In genomic region chr7:138008588-138009349, GRCh38 we compare ENCODE assay signal across 1 cellular context.
TF ChIP-seq lines count a peak whose summit lies in the region.

No MANE protein-coding gene starts in this region.

TF ChIP-seq in HepG2, 621 proteins besides CTCF, POLR2A, EP300 and RAD21 (continued from another document and continues in another):
- TF ChIP-seq PRDM15 (CRISPR knock-in tag; IDR thresholded peaks at IDR 0.05) = no peak
- no peak for TF ChIP-seq ZFP1 (CRISPR knock-in tag; IDR thresholded peaks at IDR 0.05)
- no peak for TF ChIP-seq E2F2 (CRISPR knock-in tag; IDR thresholded peaks at IDR 0.05; ENCODE audit: borderline replicate concordance)
- TF ChIP-seq RFXAP (CRISPR knock-in tag; IDR thresholded peaks at IDR 0.05; ENCODE audit: borderline replicate concordance) = no peak
- 0 out of 2 replicates have a peak, but pooled peaks have one; percentile 37 for TF ChIP-seq YEATS2 (CRISPR knock-in tag; IDR thresholded peaks at IDR 0.05; ENCODE audit: borderline replicate concordance)
- TF ChIP-seq GRHL1 (CRISPR knock-in tag; conservative IDR thresholded peaks at IDR 0.05) = no peak
- TF ChIP-seq KDM4B (CRISPR knock-in tag; IDR thresholded peaks at IDR 0.05) = no peak
- TF ChIP-seq ETV5 (CRISPR knock-in tag; IDR thresholded peaks at IDR 0.05; ENCODE audit: borderline replicate concordance) = peak; percentile 39; the same call in 1 of the 2 replicates
- TF ChIP-seq ZNF441 (CRISPR knock-in tag; IDR thresholded peaks at IDR 0.05; ENCODE audit: borderline replicate concordance) = no peak
- no peak for TF ChIP-seq ZNF235 (CRISPR knock-in tag; IDR thresholded peaks at IDR 0.05; ENCODE audit: borderline replicate concordance)
- TF ChIP-seq DMTF1 (CRISPR knock-in tag; IDR thresholded peaks at IDR 0.05) = no peak
- no peak for TF ChIP-seq HIC2 (CRISPR knock-in tag; IDR thresholded peaks at IDR 0.05; ENCODE audit: low read depth)
- peak; percentile 43; the same call in 1 of the 2 replicates for TF ChIP-seq SPEN (CRISPR knock-in tag; IDR thresholded peaks at IDR 0.05; ENCODE audit: low read depth)
- no peak for TF ChIP-seq POGK (CRISPR knock-in tag; conservative IDR thresholded peaks at IDR 0.05)
- no peak for TF ChIP-seq ZNF761 (CRISPR knock-in tag; conservative IDR thresholded peaks at IDR 0.05)
- TF ChIP-seq CBFB (CRISPR knock-in tag; IDR thresholded peaks at IDR 0.05) = no peak
- TF ChIP-seq ZNF101 (CRISPR knock-in tag; IDR thresholded peaks at IDR 0.05; ENCODE audit: borderline replicate concordance, low read depth) = no peak
- no peak for TF ChIP-seq PAF1 (CRISPR knock-in tag; IDR thresholded peaks at IDR 0.05)
- TF ChIP-seq MNT (IDR thresholded peaks at IDR 0.05) = no peak
- TF ChIP-seq ZNF629 (CRISPR knock-in tag; conservative IDR thresholded peaks at IDR 0.05) = no peak
- TF ChIP-seq CENPX (CRISPR knock-in tag; IDR thresholded peaks at IDR 0.05) = no peak
- 0 out of 2 replicates have a peak, but pooled peaks have one; percentile 10 for TF ChIP-seq ARID5B (CRISPR knock-in tag; IDR thresholded peaks at IDR 0.05)
- no peak for TF ChIP-seq HOXA3 (CRISPR knock-in tag; IDR thresholded peaks at IDR 0.05)
- TF ChIP-seq ZNF354B (CRISPR knock-in tag; IDR thresholded peaks at IDR 0.05) = no peak
- TF ChIP-seq ZNF556 (CRISPR knock-in tag; IDR thresholded peaks at IDR 0.05; ENCODE audit: borderline replicate concordance) = no peak
- peak; percentile 53; the same call in 1 of the 2 replicates for TF ChIP-seq ZNF205 (CRISPR knock-in tag; IDR thresholded peaks at IDR 0.05)
- no peak for TF ChIP-seq CHD4 (IDR thresholded peaks at IDR 0.05; ENCODE audit: borderline replicate concordance, low read length)
- no peak for TF ChIP-seq BRD4 (CRISPR knock-in tag; IDR thresholded peaks at IDR 0.05)
- TF ChIP-seq TFAP4 (IDR thresholded peaks at IDR 0.05; ENCODE audit: borderline replicate concordance, low read depth) = no peak
- TF ChIP-seq NFYC (CRISPR knock-in tag; IDR thresholded peaks at IDR 0.05) = no peak
- no peak for TF ChIP-seq ZNF136 (CRISPR knock-in tag; IDR thresholded peaks at IDR 0.05; ENCODE audit: low read depth)
- TF ChIP-seq ZNF18 (CRISPR knock-in tag; IDR thresholded peaks at IDR 0.05; ENCODE audit: insufficient replicate concordance) = no peak
- no peak for TF ChIP-seq ATM (IDR thresholded peaks at IDR 0.05; ENCODE audit: borderline replicate concordance)
